In genomic region chr6:42782689-42783176, GRCh38 we compare ENCODE assay signal across 1 cellular context.
A peak's percentile ranks its signal among the peaks of the same experiment; 100 is the strongest.
TF ChIP-seq lines count a peak whose summit lies in the region.

No MANE protein-coding gene starts in this region.

TF ChIP-seq in K562, 482 proteins besides CTCF, POLR2A, EP300 and RAD21 (continued from another document and continues in another):
- TF ChIP-seq THRB (CRISPR knock-in tag; conservative IDR thresholded peaks at IDR 0.05) (peak; percentile 87; the same call in 1 of the 2 replicates), XRCC5 (IDR thresholded peaks at IDR 0.05; ENCODE audit: low read depth, low read length) (no peak), ZNF717 (CRISPR knock-in tag; IDR thresholded peaks at IDR 0.05) (no peak), NRF1 (conservative IDR thresholded peaks at IDR 0.05 in 1 of 2, IDR thresholded peaks at IDR 0.05 in 1 of 2) (peak; percentile 32 to 44; a peak in 3 of 4 replicates), C11orf30 (IDR thresholded peaks at IDR 0.05; ENCODE audit: low read depth) (no peak), MCM7 (IDR thresholded peaks at IDR 0.05) (no peak), HLTF (IDR thresholded peaks at IDR 0.05) (no peak), SIN3A (IDR thresholded peaks at IDR 0.05; ENCODE audit: borderline replicate concordance in 2 of 2, control insufficient read depth in 1 of 2, low read depth in 2 of 2, low read length in 2 of 2) (no peak), THRA (IDR thresholded peaks at IDR 0.05) (no peak), TAF1 (IDR thresholded peaks at IDR 0.05; ENCODE audit: control insufficient read depth, extremely low read depth, insufficient read depth, low read length, severe bottlenecking) (peak; percentile 71), ZNF449 (CRISPR knock-in tag; IDR thresholded peaks at IDR 0.05) (no peak), TBL1XR1 (IDR thresholded peaks at IDR 0.05; ENCODE audit: low read length in 2 of 2) (peak in 1 of 2 experiments; percentile 38; a peak in 1 of 4 replicates), MAZ (CRISPR knock-in tag; conservative IDR thresholded peaks at IDR 0.05 in 1 of 2, IDR thresholded peaks at IDR 0.05 in 1 of 2) (peak in 1 of 2 experiments; percentile 52; a peak in 1 of 4 replicates), PCBP1 (IDR thresholded peaks at IDR 0.05; ENCODE audit: low read depth, low read length, poor library complexity, severe bottlenecking) (peak; percentile 81), IRF2 (CRISPR knock-in tag; IDR thresholded peaks at IDR 0.05) (no peak), SPI1 (IDR thresholded peaks at IDR 0.05; ENCODE audit: borderline replicate concordance, low read depth, low read length) (peak; percentile 36; the same call in 1 of the 2 replicates), CBX1 (IDR thresholded peaks at IDR 0.05; ENCODE audit: low read depth) (peak; percentile 54; the same call in 1 of the 2 replicates), CHD1 (IDR thresholded peaks at IDR 0.05; ENCODE audit: low read length) (peak; percentile 98), ZNF143 (CRISPR knock-in tag; IDR thresholded peaks at IDR 0.05) (no peak), TBP (optimal IDR thresholded peaks at IDR 0.05; ENCODE audit: low read depth, low read length) (peak; percentile 72), MYNN (IDR thresholded peaks at IDR 0.05) (peak; percentile 21; the same call in 1 of the 2 replicates), MYNN (CRISPR knock-in tag; IDR thresholded peaks at IDR 0.05) (no peak), ETV1 (tag; conservative IDR thresholded peaks at IDR 0.05; ENCODE audit: low read depth) (peak; percentile 31; the same call in 1 of the 2 replicates), UBTF (IDR thresholded peaks at IDR 0.05; ENCODE audit: borderline replicate concordance in 1 of 2, low read depth in 2 of 2, low read length in 2 of 2) (peak; percentile 14 to 93; a peak in 3 of 4 replicates), ZFP36 (IDR thresholded peaks at IDR 0.05; ENCODE audit: low read depth, low read length, partially characterized antibody) (no peak), ZZZ3 (IDR thresholded peaks at IDR 0.05) (no peak), ELF2 (CRISPR knock-in tag; IDR thresholded peaks at IDR 0.05) (0 out of 2 replicates have a peak, but pooled peaks have one; percentile 18), YY1 (IDR thresholded peaks at IDR 0.05; ENCODE audit: borderline replicate concordance in 1 of 3, control insufficient read depth in 1 of 3, extremely low read depth in 1 of 3, insufficient read depth in 3 of 3, insufficient read length in 1 of 3, insufficient replicate concordance in 2 of 3, low read depth in 1 of 3, low read length in 2 of 3) (peak in 2 of 3 experiments; percentile 4 to 76), E4F1 (CRISPR knock-in tag; IDR thresholded peaks at IDR 0.05; ENCODE audit: borderline replicate concordance) (peak; percentile 33; the same call in 1 of the 2 replicates), GATAD2A (IDR thresholded peaks at IDR 0.05) (0 out of 2 replicates have a peak, but pooled peaks have one; percentile 60), NFYB (IDR thresholded peaks at IDR 0.05; ENCODE audit: extremely low read depth, insufficient read length) (no peak), BRD4 (IDR thresholded peaks at IDR 0.05) (peak; percentile 41; the same call in 1 of the 2 replicates), CHD2 (IDR thresholded peaks at IDR 0.05; ENCODE audit: low read depth, low read length) (peak; percentile 36; the same call in 1 of the 2 replicates), FOXM1 (IDR thresholded peaks at IDR 0.05; ENCODE audit: low read depth) (no peak; the same call in 1 of the 2 replicates), FOXM1 (CRISPR knock-in tag; IDR thresholded peaks at IDR 0.05; ENCODE audit: low read depth) (no peak), TFE3 (CRISPR knock-in tag; IDR thresholded peaks at IDR 0.05) (no peak), HMGXB4 (CRISPR knock-in tag; IDR thresholded peaks at IDR 0.05) (0 out of 2 replicates have a peak, but pooled peaks have one; percentile 25), ZNF57 (CRISPR knock-in tag; IDR thresholded peaks at IDR 0.05) (no peak), ATF6 (CRISPR knock-in tag; IDR thresholded peaks at IDR 0.05) (no peak), ARID3A (IDR thresholded peaks at IDR 0.05; ENCODE audit: borderline replicate concordance, low read depth, low read length) (peak; percentile 47; the same call in 1 of the 2 replicates)
